In genomic region chr2:109108740-109109139, GRCh38 we compare ENCODE assay signal across 31 cellular contexts. TPM values are rescaled to one million over a fixed set of nuclear protein-coding genes. Genes with fewer than 3 reads are reported as not detected.
"Had no signal": no experiment of that assay in that cellular context is flagged by ENCODE, and none has a peak within 500 bp of the region (broad histone marks: within the 10 kb centered on the region; RNA-seq: fewer than 3 reads in every experiment).

No MANE protein-coding gene starts in this region.

- ATAC-seq: activated CD4-positive, alpha-beta T cell treated with anti-CD3 and anti-CD28 coated beads for 36 hours; activated CD4-positive, CD25-positive, alpha-beta regulatory T cell treated with anti-CD3 and anti-CD28 coated beads, Interleukin-2, amount 50 U/mL, for 24 hours; activated CD8-positive, alpha-beta T cell treated with anti-CD3 and anti-CD28 coated beads, Interleukin-2, amount 10 ng/mL, durations not matched to agents 7 days and 5 days; activated T-cell treated with anti-CD3 and anti-CD28 coated beads, Interleukin-2, amount 50 U/mL, for 72 hours; activated T-helper 17 cell treated with anti-CD3 and anti-CD28 coated beads, Interleukin-2, amount 50 U/mL, for 72 hours; body of pancreas; K562 had no signal

- H3K4me1 ChIP-seq: ascending aorta, body of pancreas, SJCRH30 had no signal

- H3K9me3 Mint-ChIP-seq: activated CD4-positive, alpha-beta T cell treated with anti-CD3 and anti-CD28 coated beads, Interleukin-2, amount 10 ng/mL, durations not matched to agents 7 days and 5 days; activated naive CD8-positive, alpha-beta T cell treated with anti-CD3 and anti-CD28 coated beads for 36 hours; activated T-cell treated with anti-CD3 and anti-CD28 coated beads, Interleukin-2, amount 50 U/mL, for 72 hours; activated T-helper 17 cell treated with anti-CD3 and anti-CD28 coated beads, Interleukin-2, amount 50 U/mL, for 72 hours; central memory CD8-positive, alpha-beta T cell had no signal

- H3K27me3 ChIP-seq: ascending aorta, body of pancreas, SJCRH30 had no signal

- H3K27me3 Mint-ChIP-seq: activated CD4-positive, alpha-beta T cell treated with anti-CD3 and anti-CD28 coated beads for 36 hours; activated naive CD8-positive, alpha-beta T cell treated with anti-CD3 and anti-CD28 coated beads for 36 hours; activated T-helper 17 cell treated with anti-CD3 and anti-CD28 coated beads, Interleukin-2, amount 50 U/mL, for 72 hours; central memory CD8-positive, alpha-beta T cell had no signal

- H3K9me3 ChIP-seq: ascending aorta, body of pancreas, SJCRH30 had no signal

- H3K27ac ChIP-seq: ascending aorta, body of pancreas, SJCRH30, SK-N-MC had no signal

- FAIRE-seq: K562, RCC 7860 had no signal

- H3K4me1 Mint-ChIP-seq: activated CD4-positive, alpha-beta T cell treated with anti-CD3 and anti-CD28 coated beads for 36 hours; activated CD4-positive, alpha-beta T cell treated with anti-CD3 and anti-CD28 coated beads, Interleukin-2, amount 10 ng/mL, durations not matched to agents 7 days and 5 days; activated naive CD8-positive, alpha-beta T cell treated with anti-CD3 and anti-CD28 coated beads for 36 hours; activated T-helper 17 cell treated with anti-CD3 and anti-CD28 coated beads, Interleukin-2, amount 50 U/mL, for 72 hours; central memory CD8-positive, alpha-beta T cell had no signal

- H3K4me3 Mint-ChIP-seq: activated CD4-positive, alpha-beta T cell treated with anti-CD3 and anti-CD28 coated beads for 36 hours; activated CD4-positive, alpha-beta T cell treated with anti-CD3 and anti-CD28 coated beads, Interleukin-2, amount 10 ng/mL, durations not matched to agents 7 days and 5 days; activated CD8-positive, alpha-beta T cell treated with anti-CD3 and anti-CD28 coated beads, Interleukin-2, amount 10 ng/mL, durations not matched to agents 7 days and 5 days; activated naive CD8-positive, alpha-beta T cell treated with anti-CD3 and anti-CD28 coated beads for 36 hours; activated T-cell treated with anti-CD3 and anti-CD28 coated beads, Interleukin-2, amount 50 U/mL, for 72 hours; activated T-helper 17 cell treated with anti-CD3 and anti-CD28 coated beads, Interleukin-2, amount 50 U/mL, for 72 hours; central memory CD8-positive, alpha-beta T cell had no signal

- H3K36me3 ChIP-seq: ascending aorta, SJCRH30 had no signal

- H3K27ac Mint-ChIP-seq: activated CD4-positive, alpha-beta T cell treated with anti-CD3 and anti-CD28 coated beads for 36 hours; activated CD4-positive, alpha-beta T cell treated with anti-CD3 and anti-CD28 coated beads, Interleukin-2, amount 10 ng/mL, durations not matched to agents 7 days and 5 days; activated CD8-positive, alpha-beta T cell treated with anti-CD3 and anti-CD28 coated beads, Interleukin-2, amount 10 ng/mL, durations not matched to agents 7 days and 5 days; activated naive CD8-positive, alpha-beta T cell treated with anti-CD3 and anti-CD28 coated beads for 36 hours; activated T-cell treated with anti-CD3 and anti-CD28 coated beads, Interleukin-2, amount 50 U/mL, for 72 hours; activated T-helper 17 cell treated with anti-CD3 and anti-CD28 coated beads, Interleukin-2, amount 50 U/mL, for 72 hours had no signal

- DNase-seq: activated CD4-positive, alpha-beta T cell treated with anti-CD3 and anti-CD28 coated beads for 36 hours; activated CD4-positive, alpha-beta T cell treated with anti-CD3 and anti-CD28 coated beads, Interleukin-2, amount 10 ng/mL, durations not matched to agents 7 days and 5 days; activated CD4-positive, alpha-beta T cell treated with anti-CD3 and anti-CD28 coated beads, Interleukin-2, amount 50 U/mL, for 48 hours; activated CD8-positive, alpha-beta memory T cell treated with anti-CD3 and anti-CD28 coated beads, Interleukin-2, amount 50 U/mL, for 4 hours; activated CD8-positive, alpha-beta T cell treated with anti-CD3 and anti-CD28 coated beads, Interleukin-2, amount 10 ng/mL, durations not matched to agents 7 days and 5 days; activated effector memory CD4-positive, alpha-beta T cell treated with anti-CD3 and anti-CD28 coated beads, Interleukin-2, amount 50 U/mL, for 16 hours; activated naive CD4-positive, alpha-beta T cell; activated naive CD4-positive, alpha-beta T cell treated with anti-CD3 and anti-CD28 coated beads, Interleukin-2, amount 50 U/mL, for 16 hours; activated naive CD8-positive, alpha-beta T cell treated with anti-CD3 and anti-CD28 coated beads for 36 hours; activated T-cell treated with anti-CD3 and anti-CD28 coated beads, Interleukin-2, amount 50 U/mL, for 72 hours; amniotic stem cell; body of pancreas; IMR-90; NCI-H1105; NCI-H1417 treated with DMSO at 0.1 percent for 48 hours; NCI-H1694; NCI-H1930; NCI-H2081 treated with DMSO at 0.1 percent for 48 hours; NCI-H226; NCI-H446 treated with DMSO at 0.1 percent for 48 hours; NCI-H524; SHP77; SJCRH30; T1000 had no signal

- H3K4me3 ChIP-seq: ascending aorta, body of pancreas, K562, SJCRH30, SK-N-MC had no signal

- H3K36me3 Mint-ChIP-seq: activated naive CD8-positive, alpha-beta T cell treated with anti-CD3 and anti-CD28 coated beads for 36 hours had no signal

RNA-seq across cellular contexts. Expression of gene SH3RF3, which starts 20.3 kb away (rescaled TPM):
- polyA plus RNA-seq: K562 had no signal
